8 cellular contexts compared by ENCODE assay signal in genomic region chr11:65525659-65526480, GRCh38. TPM values are rescaled to one million over a fixed set of nuclear protein-coding genes. Genes with fewer than 3 reads are reported as not detected.
A peak's percentile ranks its signal among the peaks of the same experiment; 100 is the strongest.
DNase-seq lines count a peak whose midpoint lies in the region; ATAC-seq and TF ChIP-seq lines count a peak whose summit lies in the region.

No MANE protein-coding gene starts in this region.

- TF ChIP-seq EP300 in ovary (IDR thresholded peaks at IDR 0.05), result no peak

- TF ChIP-seq POLR2A in ovary (IDR thresholded peaks at IDR 0.05) (no peak), erythroblast (IDR thresholded peaks at IDR 0.05; ENCODE audit: low read length) (no peak)

- intact Hi-C loops in Panc1 (cut with micrococcal nuclease; ENCODE audit: unreplicated experiment), result no loop called here
- intact Hi-C loops in ovary (cut with DNase I), result no loop called here

- TF ChIP-seq CTCF in Panc1 (IDR thresholded peaks at IDR 0.05) (no peak), epithelial cell of proximal tubule (conservative IDR thresholded peaks at IDR 0.05; ENCODE audit: low read depth, low read length) (no peak), ovary (IDR thresholded peaks at IDR 0.05) (no peak)

- POLR2A ChIA-PET in CD8-positive, alpha-beta memory T cell (lab: Charles Lee), result interaction anchor here (0.6 to 2.5 kb wide), 10 partner anchors 19 to 391 kb away, joined by 3 to 13 read pairs (median 4); partner anchors contain the start of genes FAM89B and MALAT1
- POLR2A ChIA-PET in Panc1 (lab: Charles Lee), result interaction anchor here (0.6 kb wide), 1 partner anchor 27 kb away, joined by 3 read pairs; no protein-coding TSS in a partner anchor

- H3K27ac Mint-ChIP-seq in CD8-positive, alpha-beta memory T cell, result peak overlapping the region; percentile 16 to 89 (median 84)

- peaks cover 0 to 27% (median 5%) of the 10 kb centered on the region in 3 donors for H3K36me3 Mint-ChIP-seq in CD8-positive, alpha-beta memory T cell

- CTCF ChIA-PET in CD8-positive, alpha-beta memory T cell (lab: Charles Lee), result interaction anchor here (0.7 to 3.8 kb wide), 7 partner anchors 15 to 211 kb away, joined by 3 to 42 read pairs (median 5); partner anchors contain the start of gene CDC42EP2
- CTCF ChIA-PET in Panc1 (lab: Charles Lee), result no interaction called here

- peak overlapping the region; percentile 75 for H3K4me3 ChIP-seq in CD8-positive, alpha-beta memory T cell (ENCODE audit: low read length)
- H3K4me3 ChIP-seq in Panc1 (ENCODE audit: low read depth in 2 of 2, low read length in 2 of 2) (peak overlapping the region; percentile 70 to 77), epithelial cell of proximal tubule (ENCODE audit: low read depth, low read length) (peak overlapping the region; percentile 96), ovary (peak overlapping the region; percentile 97)

- H3K27me3 ChIP-seq in CD8-positive, alpha-beta memory T cell (ENCODE audit: insufficient read depth, low read length, poor library complexity, severe bottlenecking), result no peaks in the 10 kb centered on the region
- H3K27me3 ChIP-seq in Panc1 (ENCODE audit: control insufficient read depth, insufficient read depth, low read length), result no peaks in the 10 kb centered on the region
- H3K27me3 ChIP-seq in ovary, result no peaks in the 10 kb centered on the region

- in situ Hi-C loops in Panc1 (cut with HindIII; ENCODE audit: low pct_unique_long_range_greater_than_20kb, low sequenced_read_pairs), result no loop called here

- H3K27me3 Mint-ChIP-seq in CD8-positive, alpha-beta memory T cell, result peaks cover 0 to 1% of the 10 kb centered on the region in 2 donors

- peaks cover 49 to 66% (median 51%) of the 10 kb centered on the region in 3 donors for H3K4me1 Mint-ChIP-seq in CD8-positive, alpha-beta memory T cell

- H3K9me3 ChIP-seq in CD8-positive, alpha-beta memory T cell (ENCODE audit: low read length), result no peaks in the 10 kb centered on the region
- H3K9me3 ChIP-seq in Panc1 (ENCODE audit: control insufficient read depth, insufficient read depth, low read depth, low read length), result no peaks in the 10 kb centered on the region
- no peaks in the 10 kb centered on the region for H3K9me3 ChIP-seq in ovary

- peak in 1 of 5 donors; percentile 25 for DNase-seq in CD8-positive, alpha-beta memory T cell
- DNase-seq in Panc1 (ENCODE audit: low read depth, low spot score), result no peak
- no peak for DNase-seq in epithelial cell of proximal tubule (ENCODE audit: low read depth)
- peak in 3 of 5 donors; percentile 43 to 54 (median 50) for DNase-seq in ovary
- no peak for DNase-seq in stimulated activated naive CD4-positive, alpha-beta T cell treated with Interleukin-2 at 50 U/mL for 16 hours (lab: John Stamatoyannopoulos, UW)
- DNase-seq in erythroblast (lab: John Stamatoyannopoulos, UW), result no peak
- no peak for DNase-seq in HK-2 (ENCODE audit: unreplicated experiment)
- DNase-seq in NCI-H2107 (lab: John Stamatoyannopoulos, UW), result no peak

- peaks cover 57% of the 10 kb centered on the region for H3K4me1 ChIP-seq in CD8-positive, alpha-beta memory T cell (ENCODE audit: insufficient read depth, low read length)
- H3K4me1 ChIP-seq in Panc1 (ENCODE audit: control insufficient read depth, insufficient read depth, low read length) (peaks cover 5% of the 10 kb centered on the region; the same call in 1 of the 2 replicates), ovary (ENCODE audit: insufficient read depth) (peaks cover 26% of the 10 kb centered on the region)

- WGBS in ovary, 3 donors, result 44 to 47% (median 45%) methylated on average over 24 to 26 of the region's 26 CpGs

- H3K9me3 Mint-ChIP-seq in CD8-positive, alpha-beta memory T cell, result no peaks in the 10 kb centered on the region

- TSS peak; percentile 65 for BruUV-seq in Panc1 (replicated peaks; lab: Mats Ljungman, UMichigan)

- peak overlapping the region; percentile 81 to 91 (median 85) for H3K4me3 Mint-ChIP-seq in CD8-positive, alpha-beta memory T cell

- peak overlapping the region; percentile 76 for H3K27ac ChIP-seq in CD8-positive, alpha-beta memory T cell (ENCODE audit: low read depth, low read length)
- H3K27ac ChIP-seq in Panc1 (ENCODE audit: low read length) (peak overlapping the region; percentile 78), ovary (peak overlapping the region; percentile 42 to 79)

- ATAC-seq in Panc1, result no peak

- H3K36me3 ChIP-seq in CD8-positive, alpha-beta memory T cell (ENCODE audit: insufficient read depth, low read length), result peaks cover 21% of the 10 kb centered on the region
- H3K36me3 ChIP-seq in Panc1 (ENCODE audit: control insufficient read depth, insufficient read depth, low read length), result peaks cover 6% of the 10 kb centered on the region; the same call in 1 of the 2 replicates
- H3K36me3 ChIP-seq in ovary, result no peaks in the 10 kb centered on the region

RNA-seq across cellular contexts. Expression of gene SCYL1, which starts 1.0 kb away (rescaled TPM):
- total RNA-seq in CD8-positive, alpha-beta memory T cell, result 10 to 100 TPM; 85.1 to 88.5 TPM
- polyA plus RNA-seq in CD8-positive, alpha-beta memory T cell, result 42.1 TPM
- total RNA-seq in Panc1 (2021; ENCODE audit: unreplicated experiment) (117 TPM), epithelial cell of proximal tubule (81.2 and 101 TPM in 2 replicates), ovary (100 to 1,000 TPM in 1 of 7 donors, 10 to 100 TPM in 6; 59.0 to 118 (median 96.2) TPM)
- 172 TPM for polyA plus RNA-seq in Panc1 (2012; ENCODE audit: insufficient read length)
- 10 to 100 TPM; 11.7 to 71.6 TPM for polyA plus RNA-seq in ovary

RNA-seq across cellular contexts. Expression of gene MALAT1, which starts 27.0 kb away (rescaled TPM):
- 1,000 to 10,000 TPM; 4,639 to 4,912 TPM for total RNA-seq in CD8-positive, alpha-beta memory T cell
- polyA plus RNA-seq in CD8-positive, alpha-beta memory T cell, result 2,529 TPM
- total RNA-seq in Panc1 (2021; ENCODE audit: unreplicated experiment) (13,645 TPM), epithelial cell of proximal tubule (343 and 1,362 TPM in 2 replicates), ovary (over 10,000 TPM in 4 of 7 donors, 1,000 to 10,000 TPM in 3; 4,813 to 13,132 (median 10,519) TPM)
- polyA plus RNA-seq in Panc1 (2012; ENCODE audit: insufficient read length), result 690 TPM
- 100 to 1,000 TPM; 396 to 616 TPM for polyA plus RNA-seq in ovary

RNA-seq across cellular contexts. Expression of gene LTBP3, which starts 32.3 kb away (rescaled TPM):
- 10 to 100 TPM; 33.2 to 35.4 TPM for total RNA-seq in CD8-positive, alpha-beta memory T cell
- polyA plus RNA-seq in CD8-positive, alpha-beta memory T cell, result 17.9 TPM
- total RNA-seq in Panc1 (2021; ENCODE audit: unreplicated experiment) (133 TPM), epithelial cell of proximal tubule (34.9 and 102 TPM in 2 replicates), ovary (100 to 1,000 TPM; 143 to 292 (median 198) TPM)
- polyA plus RNA-seq in Panc1 (2012; ENCODE audit: insufficient read length), result 275 TPM
- polyA plus RNA-seq in ovary, result 100 to 1,000 TPM in 1 of 2 donors, 10 to 100 TPM in 1; 35.9 to 130 TPM

RNA-seq across cellular contexts. Expression of gene ZNRD2, which starts 44.4 kb away (rescaled TPM):
- 10 to 100 TPM; 69.6 to 77.9 TPM for total RNA-seq in CD8-positive, alpha-beta memory T cell
- polyA plus RNA-seq in CD8-positive, alpha-beta memory T cell, result 81.4 TPM
- total RNA-seq in Panc1 (2021; ENCODE audit: unreplicated experiment) (61.2 TPM), epithelial cell of proximal tubule (72.0 and 141 TPM in 2 replicates), ovary (10 to 100 TPM; 26.6 to 59.5 (median 39.2) TPM)
- polyA plus RNA-seq in Panc1 (2012; ENCODE audit: insufficient read length), result 138 TPM
- 10 to 100 TPM in 1 of 2 donors, 1 to 10 TPM in 1; 2.3 to 61.8 TPM for polyA plus RNA-seq in ovary

RNA-seq across cellular contexts. Expression of gene FAM89B, which starts 46.5 kb away (rescaled TPM):
- 10 to 100 TPM; 30.8 to 34.1 TPM for total RNA-seq in CD8-positive, alpha-beta memory T cell
- 138 TPM for polyA plus RNA-seq in CD8-positive, alpha-beta memory T cell
- total RNA-seq in Panc1 (2021; ENCODE audit: unreplicated experiment) (102 TPM), epithelial cell of proximal tubule (64.0 and 67.1 TPM in 2 replicates), ovary (10 to 100 TPM; 41.0 to 74.0 (median 53.3) TPM)
- polyA plus RNA-seq in Panc1 (2012; ENCODE audit: insufficient read length), result 151 TPM
- 10 to 100 TPM in 1 of 2 donors, 1 to 10 TPM in 1; 1.9 to 47.8 TPM for polyA plus RNA-seq in ovary

Comparison
In these comparisons a context has a peak if more than half of its experiments do, and no peak if none do; other contexts are left out.
1. DNase-seq: peak in ovary (3 of 5); none in Panc1 (single experiment), epithelial cell of proximal tubule (single experiment), stimulated activated naive CD4-positive, alpha-beta T cell treated with Interleukin-2 at 50 U/mL for 16 hours (single experiment), erythroblast (0 of 2), HK-2 (single experiment) and NCI-H2107 (single experiment).
2. Peak in every context shown above with its lines, with median percentiles within 50 percentile points of each other: H3K27ac ChIP-seq and H3K4me3 ChIP-seq.